In the genomic region with DNA sequence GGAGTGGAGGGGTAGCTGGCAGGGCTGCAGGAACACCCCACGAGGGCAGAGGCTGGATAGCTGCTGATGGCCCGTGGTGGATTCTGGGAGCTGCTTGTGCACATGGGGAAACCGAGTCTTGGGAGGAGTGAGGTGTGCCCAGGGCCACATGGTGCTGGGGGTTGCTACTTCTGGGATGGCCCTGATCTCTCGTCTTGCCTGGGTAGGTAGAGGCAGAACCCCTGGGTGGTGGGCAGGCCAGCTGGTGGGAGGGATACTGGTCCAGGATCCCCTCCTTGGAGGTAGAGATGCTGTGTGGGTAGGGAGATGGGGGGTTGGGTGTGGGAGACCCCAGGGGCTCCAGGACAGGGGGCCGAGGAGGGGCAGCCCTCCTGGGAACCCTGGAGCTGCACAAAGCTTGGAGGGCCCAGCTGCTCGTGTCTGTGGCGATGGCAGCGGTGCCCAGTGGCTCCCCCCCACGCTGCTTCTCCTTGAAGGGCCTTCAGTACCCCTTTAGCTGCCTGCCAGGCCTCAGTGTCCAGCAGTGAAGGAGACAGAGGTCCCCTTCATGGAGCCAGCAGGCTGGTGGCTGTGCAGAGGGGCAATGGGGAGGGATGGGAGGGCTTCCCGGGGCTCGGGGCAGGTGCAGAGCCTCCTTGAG, we compare ENCODE assay signal across 21 cellular contexts. TPM values are rescaled to one million over a fixed set of nuclear protein-coding genes. Genes with fewer than 3 reads are reported as not detected.
DNase-seq lines count a peak whose midpoint lies in the region; ATAC-seq, FAIRE-seq and TF ChIP-seq lines count a peak whose summit lies in the region.
"Had no signal": no experiment of that assay in that cellular context is flagged by ENCODE, and none has a peak within 500 bp of the region (broad histone marks: within the 10 kb centered on the region; RNA-seq: fewer than 3 reads in every experiment).

No MANE protein-coding gene starts in this region.

- H3K23ac ChIP-seq in H1 (ENCODE audit: insufficient read length) = no peak overlapping the region

- no peak overlapping the region for H3K9ac ChIP-seq in BLaER1
- H3K9ac ChIP-seq in H1 (replicated peaks in 1 of 4; ENCODE audit: extremely low read depth in 1 of 4, low read depth in 3 of 4, low read length in 3 of 4) = no peak overlapping the region

- H3K27ac ChIP-seq in BLaER1 = no peak overlapping the region; the same call in 1 of the 2 replicates
- H3K27ac ChIP-seq in RWPE2 (ENCODE audit: poor library complexity, severe bottlenecking) = no peak overlapping the region
- no peak overlapping the region for H3K27ac ChIP-seq in H1 (ENCODE audit: low read depth, low read length)
- H3K27ac ChIP-seq: SJCRH30 had no signal

- no peaks in the 10 kb centered on the region for H3K79me2 ChIP-seq in H1 (ENCODE audit: control insufficient read depth in 1 of 2, insufficient read depth in 2 of 2, low read length in 2 of 2)

- H3K14ac ChIP-seq in H1 (ENCODE audit: insufficient read length) = no peak overlapping the region

- ATAC-seq in RWPE2 (ENCODE audit: low read depth) = no peak
- no peak for ATAC-seq in stimulated activated memory B cell treated with anti-CD40 and anti-IgM and Interleukin-4, amounts not matched to agents 10 μg/mL and 1 μg/mL and 100 μg/mL, for 72 hours
- ATAC-seq: GM12878 had no signal

- H2BK20ac ChIP-seq in H1 (ENCODE audit: low read length) = no peak overlapping the region

- H3K4ac ChIP-seq in H1 (replicated peaks; ENCODE audit: insufficient read length, low read depth, low read length) = no peak overlapping the region

- H3K56ac ChIP-seq in H1 (replicated peaks; ENCODE audit: insufficient read length, low read depth, low read length) = no peak overlapping the region

- no peaks in the 10 kb centered on the region for H3K9me3 Mint-ChIP-seq in neural crest cell
- no peaks in the 10 kb centered on the region for H3K9me3 Mint-ChIP-seq in activated CD4-positive, alpha-beta memory T cell treated with anti-CD3 and anti-CD28 coated beads for 36 hours
- H3K9me3 Mint-ChIP-seq in stimulated activated memory B cell treated with anti-CD40 and anti-IgM and Interleukin-4, amounts not matched to agents 10 μg/mL and 1 μg/mL and 100 μg/mL, for 72 hours = no peaks in the 10 kb centered on the region
- H3K9me3 Mint-ChIP-seq: GM23338 had no signal

- no peak overlapping the region for H2AFZ ChIP-seq in H1 (ENCODE audit: low read length)
- H2AFZ ChIP-seq: GM23338 had no signal

- no peak overlapping the region for H4K8ac ChIP-seq in H1 (ENCODE audit: extremely low read depth, insufficient read depth, low read length)

- H4K20me1 ChIP-seq in BLaER1 (peaks cover 64% of the 10 kb centered on the region), H1 (replicated peaks in 1 of 2; ENCODE audit: control insufficient read depth in 1 of 2, insufficient read depth in 2 of 2, low read length in 2 of 2) (peaks cover 5 to 15% of the 10 kb centered on the region in 2 experiments)

- FAIRE-seq in H1 (lab: Jason Lieb, UNC) = no peak
- FAIRE-seq: GM12878, GM19239 had no signal

- H3K27me3 Mint-ChIP-seq in neural crest cell (ENCODE audit: low read depth) = peaks cover 19% of the 10 kb centered on the region
- H3K27me3 Mint-ChIP-seq in activated CD4-positive, alpha-beta memory T cell treated with anti-CD3 and anti-CD28 coated beads for 36 hours = peaks cover 14% of the 10 kb centered on the region
- peaks cover 27% of the 10 kb centered on the region for H3K27me3 Mint-ChIP-seq in stimulated activated memory B cell treated with anti-CD40 and anti-IgM and Interleukin-4, amounts not matched to agents 10 μg/mL and 1 μg/mL and 100 μg/mL, for 72 hours

- H3K4me2 ChIP-seq in BLaER1 (peak overlapping the region; percentile 91), H1 (ENCODE audit: insufficient read depth in 1 of 2, low read depth in 2 of 2, low read length in 2 of 2) (no peak overlapping the region)

- H3K4me1 ChIP-seq in BLaER1 = peaks cover 36% of the 10 kb centered on the region
- H3K4me1 ChIP-seq in RWPE2 (ENCODE audit: insufficient read depth, poor library complexity, severe bottlenecking) = no peaks in the 10 kb centered on the region
- peaks cover 0 to 5% (median 4%) of the 10 kb centered on the region in 4 experiments; a peak in 5 of 7 replicates for H3K4me1 ChIP-seq in H1 (replicated peaks in 1 of 4; ENCODE audit: control insufficient read depth in 3 of 4, insufficient read depth in 4 of 4, low read length in 3 of 4)
- H3K4me1 ChIP-seq: SJCRH30 had no signal

- intact Hi-C loops in activated CD4-positive, alpha-beta memory T cell treated with anti-CD3 and anti-CD28 coated beads for 36 hours (cut with micrococcal nuclease) = no loop called here

- no peaks in the 10 kb centered on the region for H3K79me1 ChIP-seq in H1 (ENCODE audit: low read depth, low read length)

- WGBS in H1 (ENCODE audit: extremely low coverage in 1 of 2, insufficient coverage in 1 of 2, insufficient read length in 1 of 2, insufficient replicate concordance in 2 of 2, low coverage in 1 of 2, low lambda C conversion rate in 2 of 2, missing lambda C conversion rate in 1 of 2), 2 experiments = 87% methylated on average over 8 of the region's 11 CpGs; no CpG with 5 or more reads in 1 of the 2 experiments

- CTCF ChIA-PET in H1 (lab: Charles Lee; ENCODE audit: partially characterized antibody) = interaction anchor here (0.9 to 1.5 kb wide), 5 partner anchors 10 to 77 kb away, joined by 3 read pairs; no protein-coding TSS in a partner anchor
- CTCF ChIA-PET in activated CD4-positive, alpha-beta memory T cell treated with anti-CD3 and anti-CD28 coated beads for 36 hours (lab: Charles Lee) = no interaction called here

- H2BK12ac ChIP-seq in H1 (ENCODE audit: low read depth, low read length) = no peak overlapping the region

- no peak for TF ChIP-seq CTCF in RWPE2 (IDR thresholded peaks at IDR 0.05; ENCODE audit: poor library complexity, severe bottlenecking)
- TF ChIP-seq CTCF in H1 (IDR thresholded peaks at IDR 0.05; ENCODE audit: control extremely low read depth in 1 of 3, insufficient read depth in 1 of 3, low read depth in 1 of 3, low read length in 3 of 3) = no peak
- no peak for TF ChIP-seq CTCF in neural crest cell (conservative IDR thresholded peaks at IDR 0.05)

- 0 out of 2 replicates have a peak overlapping the region, but pooled peaks have one; percentile 19 for H3K18ac ChIP-seq in H1 (ENCODE audit: extremely low read depth, low read length)

- POLR2A ChIA-PET in H1 (lab: Charles Lee; ENCODE audit: partially characterized antibody) = interaction anchor here (0.8 to 1.9 kb wide), 2 partner anchors 11 to 53 kb away, joined by 4 to 6 read pairs; no protein-coding TSS in a partner anchor
- POLR2A ChIA-PET in activated CD4-positive, alpha-beta memory T cell treated with anti-CD3 and anti-CD28 coated beads for 36 hours (lab: Charles Lee) = no interaction called here

- no peak for TF ChIP-seq POLR2A in H1 (IDR thresholded peaks at IDR 0.05; ENCODE audit: control extremely low read depth in 1 of 2, low read depth in 2 of 2, low read length in 2 of 2)

- H3K36me3 Mint-ChIP-seq in neural crest cell (ENCODE audit: low read depth) = no peaks in the 10 kb centered on the region
- H3K36me3 Mint-ChIP-seq in activated CD4-positive, alpha-beta memory T cell treated with anti-CD3 and anti-CD28 coated beads for 36 hours = no peaks in the 10 kb centered on the region
- no peaks in the 10 kb centered on the region for H3K36me3 Mint-ChIP-seq in stimulated activated memory B cell treated with anti-CD40 and anti-IgM and Interleukin-4, amounts not matched to agents 10 μg/mL and 1 μg/mL and 100 μg/mL, for 72 hours
- H3K36me3 Mint-ChIP-seq: CD4-positive, alpha-beta memory T cell had no signal

- TF ChIP-seq EP300 in H1 (IDR thresholded peaks at IDR 0.05; ENCODE audit: borderline replicate concordance in 1 of 2, low read depth in 2 of 2, low read length in 2 of 2) = no peak

- peak overlapping the region; percentile 31 for H3K4me3 Mint-ChIP-seq in neural crest cell
- no peak overlapping the region for H3K4me3 Mint-ChIP-seq in activated CD4-positive, alpha-beta memory T cell treated with anti-CD3 and anti-CD28 coated beads for 36 hours
- no peak overlapping the region for H3K4me3 Mint-ChIP-seq in stimulated activated memory B cell treated with anti-CD40 and anti-IgM and Interleukin-4, amounts not matched to agents 10 μg/mL and 1 μg/mL and 100 μg/mL, for 72 hours
- H3K4me3 Mint-ChIP-seq: B cell had no signal

- DNase-seq in RWPE2 (ENCODE audit: low spot score) = peak; percentile 57
- DNase-seq in H1 (ENCODE audit: low read depth in 1 of 2, low spot score in 2 of 2) = no peak
- no peak for DNase-seq in neural crest cell (ENCODE audit: low read depth, low spot score)
- DNase-seq in activated CD4-positive, alpha-beta memory T cell treated with anti-CD3 and anti-CD28 coated beads for 36 hours = no peak
- no peak for DNase-seq in NAMALWA (ENCODE audit: low spot score)
- DNase-seq: Calu3, GF-D8, KBM-7, NCI-H1105 treated with DMSO at 0.1 percent for 48 hours, NCI-H1694, NCI-H510A, NCI-H748 treated with DMSO at 0.1 percent for 48 hours, SJCRH30 had no signal

- H3K9me3 ChIP-seq in BLaER1 = no peaks in the 10 kb centered on the region
- no peaks in the 10 kb centered on the region for H3K9me3 ChIP-seq in RWPE2 (ENCODE audit: severe bottlenecking)
- H3K9me3 ChIP-seq in H1 (ENCODE audit: insufficient read depth in 2 of 2, low read depth in 1 of 2, low read length in 1 of 2) = no peaks in the 10 kb centered on the region
- H3K9me3 ChIP-seq: SJCRH30 had no signal

- no peak overlapping the region for H3K27ac Mint-ChIP-seq in neural crest cell (ENCODE audit: unreplicated experiment)
- H3K27ac Mint-ChIP-seq in activated CD4-positive, alpha-beta memory T cell treated with anti-CD3 and anti-CD28 coated beads for 36 hours = no peak overlapping the region
- H3K27ac Mint-ChIP-seq in stimulated activated memory B cell treated with anti-CD40 and anti-IgM and Interleukin-4, amounts not matched to agents 10 μg/mL and 1 μg/mL and 100 μg/mL, for 72 hours = no peak overlapping the region
- H3K27ac Mint-ChIP-seq: B cell; CD4-positive, alpha-beta memory T cell; GM23338 had no signal

- no peak for TF ChIP-seq RAD21 in H1 (IDR thresholded peaks at IDR 0.05 in 1 of 2, conservative IDR thresholded peaks at IDR 0.05 in 1 of 2; ENCODE audit: low read depth in 2 of 2, low read length in 2 of 2)

- no peak overlapping the region for H4K91ac ChIP-seq in H1 (replicated peaks; ENCODE audit: insufficient read length, low read length)

- H2BK5ac ChIP-seq in H1 (ENCODE audit: low read depth, low read length) = no peak overlapping the region

- H3K27me3 ChIP-seq in BLaER1 (peaks cover 26% of the 10 kb centered on the region), RWPE2 (ENCODE audit: insufficient read depth, poor library complexity, severe bottlenecking) (peaks cover 14% of the 10 kb centered on the region), H1 (replicated peaks in 1 of 4; ENCODE audit: control insufficient read depth in 3 of 4, extremely low read depth in 1 of 4, insufficient read depth in 3 of 4, low read length in 3 of 4) (peaks cover 20 to 37% (median 28%) of the 10 kb centered on the region in 4 experiments)

- H3K36me3 ChIP-seq in BLaER1 = peaks cover 20% of the 10 kb centered on the region
- H3K36me3 ChIP-seq in RWPE2 (ENCODE audit: low read depth) = no peaks in the 10 kb centered on the region
- peaks cover 0 to 4% (median 0%) of the 10 kb centered on the region in 4 experiments; a peak in 1 of 8 replicates for H3K36me3 ChIP-seq in H1 (ENCODE audit: control insufficient read depth in 2 of 4, insufficient read depth in 4 of 4, low read length in 3 of 4)
- H3K36me3 ChIP-seq: SJCRH30 had no signal

- H2BK15ac ChIP-seq in H1 (ENCODE audit: low read length) = no peak overlapping the region

- H3K4me3 ChIP-seq in BLaER1 = no peak overlapping the region
- no peak overlapping the region for H3K4me3 ChIP-seq in RWPE2 (ENCODE audit: severe bottlenecking)
- no peak overlapping the region for H3K4me3 ChIP-seq in H1 (ENCODE audit: extremely low read depth in 1 of 4, insufficient read depth in 2 of 4, low read depth in 3 of 4, low read length in 4 of 4)
- H3K4me3 ChIP-seq: GM12878, GM23338, SJCRH30 had no signal

- peaks cover 7% of the 10 kb centered on the region for H3K4me1 Mint-ChIP-seq in neural crest cell
- H3K4me1 Mint-ChIP-seq in activated CD4-positive, alpha-beta memory T cell treated with anti-CD3 and anti-CD28 coated beads for 36 hours (ENCODE audit: low read depth) = peaks cover 2% of the 10 kb centered on the region
- no peaks in the 10 kb centered on the region for H3K4me1 Mint-ChIP-seq in stimulated activated memory B cell treated with anti-CD40 and anti-IgM and Interleukin-4, amounts not matched to agents 10 μg/mL and 1 μg/mL and 100 μg/mL, for 72 hours

- peaks cover 13% of the 10 kb centered on the region; the same call in 1 of the 2 replicates for H3K23me2 ChIP-seq in H1 (ENCODE audit: low read depth, low read length)

- no peak overlapping the region for H2AK5ac ChIP-seq in H1 (ENCODE audit: low read depth, low read length)

- H4K5ac ChIP-seq in H1 (ENCODE audit: insufficient read length, low read depth, low read length) = no peak overlapping the region

- no peak overlapping the region for H2BK120ac ChIP-seq in H1 (replicated peaks; ENCODE audit: low read depth, low read length)

RNA-seq across cellular contexts. Expression of gene NAT8L, which starts 3.2 kb away (rescaled TPM):
- total RNA-seq in H1 (2021; fragmentation: NEBNext Ultra II Directional; extraction: Animal tissue kit (Norgen Biotek cat#: 25700)) = 10.8 and 11.5 TPM in 2 replicates
- polyA plus RNA-seq in H1 (2011; rRNA removed) = 10.8 and 13.3 TPM in 2 replicates
- 10.6 TPM for polyA plus RNA-seq in H1 (2011; cell fraction: cytosol; rRNA removed)
- polyA plus RNA-seq in H1 (2011; cell fraction: nucleus; rRNA removed) = 22.6 TPM
- 10.1 to 16.0 TPM (median 14.1 TPM) in 4 replicates for polyA plus RNA-seq in H1 (2012, experiment 1 of 2)
- 9.8 TPM for polyA plus RNA-seq in H1 (2012, experiment 2 of 2)
- 4.8 TPM for polyA plus RNA-seq in H1 (2013, experiment 1 of 2)
- polyA plus RNA-seq in H1 (2013, experiment 2 of 2) = 5.0 TPM
- polyA minus RNA-seq in H1 (2011; rRNA and poly(A)+ RNA removed) = 28.5 and 40.4 TPM in 2 replicates
- polyA minus RNA-seq in H1 (2011; cell fraction: cytosol; rRNA and poly(A)+ RNA removed) = 7.3 TPM
- 7.3 TPM for polyA minus RNA-seq in H1 (2011; cell fraction: nucleus; rRNA and poly(A)+ RNA removed)
- total RNA-seq in neural crest cell = 18.8 and 19.5 TPM in 2 replicates
- under 1 TPM; 0.19 to 0.29 TPM for total RNA-seq in activated CD4-positive, alpha-beta memory T cell treated with anti-CD3 and anti-CD28 coated beads for 36 hours
- total RNA-seq: CD4-positive, alpha-beta memory T cell; RPMI7951 had no signal
- polyA plus RNA-seq: CD4-positive, alpha-beta memory T cell had no signal

RNA-seq across cellular contexts. Expression of gene NELFA, which starts 53.5 kb away (rescaled TPM):
- 57.5 and 61.4 TPM in 2 replicates for total RNA-seq in H1 (2021; fragmentation: NEBNext Ultra II Directional; extraction: Animal tissue kit (Norgen Biotek cat#: 25700))
- 41.8 and 61.5 TPM in 2 replicates for polyA plus RNA-seq in H1 (2011; rRNA removed)
- 32.4 TPM for polyA plus RNA-seq in H1 (2011; cell fraction: cytosol; rRNA removed)
- 61.6 TPM for polyA plus RNA-seq in H1 (2011; cell fraction: nucleus; rRNA removed)
- 37.7 to 59.0 TPM (median 56.1 TPM) in 4 replicates for polyA plus RNA-seq in H1 (2012, experiment 1 of 2)
- 51.4 TPM for polyA plus RNA-seq in H1 (2012, experiment 2 of 2)
- 41.7 TPM for polyA plus RNA-seq in H1 (2013, experiment 1 of 2)
- polyA plus RNA-seq in H1 (2013, experiment 2 of 2) = 37.8 TPM
- polyA minus RNA-seq in H1 (2011; rRNA and poly(A)+ RNA removed) = 11.5 and 14.7 TPM in 2 replicates
- 34.5 TPM for polyA minus RNA-seq in H1 (2011; cell fraction: cytosol; rRNA and poly(A)+ RNA removed)
- polyA minus RNA-seq in H1 (2011; cell fraction: nucleus; rRNA and poly(A)+ RNA removed) = 50.5 TPM
- 54.3 and 55.2 TPM in 2 replicates for total RNA-seq in neural crest cell
- total RNA-seq in activated CD4-positive, alpha-beta memory T cell treated with anti-CD3 and anti-CD28 coated beads for 36 hours = 10 to 100 TPM; 39.5 to 41.5 TPM
